Comparison of ENCODE assay signal across 18 cellular contexts in genomic region chr6:14530385-14530784, GRCh38.
DNase-seq lines count a peak whose midpoint lies in the region; ATAC-seq and TF ChIP-seq lines count a peak whose summit lies in the region.
"Had no signal": no experiment of that assay in that cellular context is flagged by ENCODE, and none has a peak within 500 bp of the region (broad histone marks: within the 10 kb centered on the region; RNA-seq: fewer than 3 reads in every experiment).

No MANE protein-coding gene starts in this region.

- H3K27me3 Mint-ChIP-seq in activated CD8-positive, alpha-beta T cell treated with anti-CD3 and anti-CD28 coated beads for 36 hours: no peaks in the 10 kb centered on the region
- peaks cover 3% of the 10 kb centered on the region for H3K27me3 Mint-ChIP-seq in activated CD8-positive, alpha-beta T cell treated with anti-CD3 and anti-CD28 coated beads, Interleukin-2, amount 10 ng/mL, durations not matched to agents 7 days and 5 days (ENCODE audit: low read depth)
- peaks cover 2 to 8% of the 10 kb centered on the region in 2 donors for H3K27me3 Mint-ChIP-seq in natural killer cell treated with Interleukin-12 subunit alpha and Interleukin-12 subunit beta and Interleukin-15 and Interleukin-18, amount 100 ng/mL, for 72 hours
- H3K27me3 Mint-ChIP-seq in natural killer cell (ENCODE audit: low read depth in 2 of 2): no peaks in the 10 kb centered on the region
- no peaks in the 10 kb centered on the region for H3K27me3 Mint-ChIP-seq in activated T-helper 17 cell treated with anti-CD3 and anti-CD28 coated beads, Interleukin-2, amount 50 U/mL, for 72 hours
- H3K27me3 Mint-ChIP-seq: CD8-positive, alpha-beta memory T cell had no signal

- H3K9me3 Mint-ChIP-seq in activated CD8-positive, alpha-beta T cell treated with anti-CD3 and anti-CD28 coated beads for 36 hours: peaks cover 9% of the 10 kb centered on the region
- H3K9me3 Mint-ChIP-seq in activated CD8-positive, alpha-beta T cell treated with anti-CD3 and anti-CD28 coated beads, Interleukin-2, amount 10 ng/mL, durations not matched to agents 7 days and 5 days (ENCODE audit: insufficient read depth): peaks cover 17% of the 10 kb centered on the region
- H3K9me3 Mint-ChIP-seq in natural killer cell treated with Interleukin-12 subunit alpha and Interleukin-12 subunit beta and Interleukin-15 and Interleukin-18, amount 100 ng/mL, for 72 hours: peaks cover 7% of the 10 kb centered on the region
- H3K9me3 Mint-ChIP-seq in natural killer cell: peaks cover 5 to 6% of the 10 kb centered on the region in 2 donors
- peaks cover 9% of the 10 kb centered on the region for H3K9me3 Mint-ChIP-seq in activated T-helper 17 cell treated with anti-CD3 and anti-CD28 coated beads, Interleukin-2, amount 50 U/mL, for 72 hours
- peaks cover 8% of the 10 kb centered on the region for H3K9me3 Mint-ChIP-seq in stimulated activated effector memory CD8-positive, alpha-beta T cell treated with anti-CD3 and anti-CD28 coated beads, Interleukin-12 subunit alpha, Interleukin-12 subunit beta, amount 100 ng/mL, for 72 hours

- H3K4me3 Mint-ChIP-seq in activated CD8-positive, alpha-beta T cell treated with anti-CD3 and anti-CD28 coated beads for 36 hours: no peak overlapping the region
- H3K4me3 Mint-ChIP-seq in activated CD8-positive, alpha-beta T cell treated with anti-CD3 and anti-CD28 coated beads, Interleukin-2, amount 10 ng/mL, durations not matched to agents 7 days and 5 days: no peak overlapping the region
- no peak overlapping the region for H3K4me3 Mint-ChIP-seq in natural killer cell treated with Interleukin-12 subunit alpha and Interleukin-12 subunit beta and Interleukin-15 and Interleukin-18, amount 100 ng/mL, for 72 hours
- no peak overlapping the region for H3K4me3 Mint-ChIP-seq in natural killer cell
- H3K4me3 Mint-ChIP-seq in activated T-helper 17 cell treated with anti-CD3 and anti-CD28 coated beads, Interleukin-2, amount 50 U/mL, for 72 hours: no peak overlapping the region
- H3K4me3 Mint-ChIP-seq in stimulated activated effector memory CD8-positive, alpha-beta T cell treated with anti-CD3 and anti-CD28 coated beads, Interleukin-12 subunit alpha, Interleukin-12 subunit beta, amount 100 ng/mL, for 72 hours: no peak overlapping the region
- H3K4me3 Mint-ChIP-seq: CD4-positive, CD25-positive, alpha-beta regulatory T cell; CD8-positive, alpha-beta memory T cell had no signal

- H3K27ac Mint-ChIP-seq in activated CD8-positive, alpha-beta T cell treated with anti-CD3 and anti-CD28 coated beads for 36 hours: no peak overlapping the region
- no peak overlapping the region for H3K27ac Mint-ChIP-seq in activated CD8-positive, alpha-beta T cell treated with anti-CD3 and anti-CD28 coated beads, Interleukin-2, amount 10 ng/mL, durations not matched to agents 7 days and 5 days
- no peak overlapping the region for H3K27ac Mint-ChIP-seq in natural killer cell treated with Interleukin-12 subunit alpha and Interleukin-12 subunit beta and Interleukin-15 and Interleukin-18, amount 100 ng/mL, for 72 hours
- H3K27ac Mint-ChIP-seq in natural killer cell: no peak overlapping the region
- no peak overlapping the region for H3K27ac Mint-ChIP-seq in activated T-helper 17 cell treated with anti-CD3 and anti-CD28 coated beads, Interleukin-2, amount 50 U/mL, for 72 hours
- no peak overlapping the region for H3K27ac Mint-ChIP-seq in stimulated activated effector memory CD8-positive, alpha-beta T cell treated with anti-CD3 and anti-CD28 coated beads, Interleukin-12 subunit alpha, Interleukin-12 subunit beta, amount 100 ng/mL, for 72 hours
- H3K27ac Mint-ChIP-seq: CD4-positive, CD25-positive, alpha-beta regulatory T cell; CD8-positive, alpha-beta memory T cell had no signal

- H3K4me1 Mint-ChIP-seq in activated CD8-positive, alpha-beta T cell treated with anti-CD3 and anti-CD28 coated beads for 36 hours (ENCODE audit: low read depth): peaks cover 13% of the 10 kb centered on the region
- peaks cover 6% of the 10 kb centered on the region for H3K4me1 Mint-ChIP-seq in activated CD8-positive, alpha-beta T cell treated with anti-CD3 and anti-CD28 coated beads, Interleukin-2, amount 10 ng/mL, durations not matched to agents 7 days and 5 days (ENCODE audit: low read depth)
- H3K4me1 Mint-ChIP-seq in natural killer cell treated with Interleukin-12 subunit alpha and Interleukin-12 subunit beta and Interleukin-15 and Interleukin-18, amount 100 ng/mL, for 72 hours (ENCODE audit: low read depth in 2 of 2): no peaks in the 10 kb centered on the region
- peaks cover 5% of the 10 kb centered on the region in 2 donors for H3K4me1 Mint-ChIP-seq in natural killer cell
- H3K4me1 Mint-ChIP-seq in activated T-helper 17 cell treated with anti-CD3 and anti-CD28 coated beads, Interleukin-2, amount 50 U/mL, for 72 hours: peaks cover 7% of the 10 kb centered on the region
- H3K4me1 Mint-ChIP-seq in stimulated activated effector memory CD8-positive, alpha-beta T cell treated with anti-CD3 and anti-CD28 coated beads, Interleukin-12 subunit alpha, Interleukin-12 subunit beta, amount 100 ng/mL, for 72 hours: no peaks in the 10 kb centered on the region
- H3K4me1 Mint-ChIP-seq: CD4-positive, CD25-positive, alpha-beta regulatory T cell had no signal

- ATAC-seq in activated CD8-positive, alpha-beta T cell treated with anti-CD3 and anti-CD28 coated beads for 36 hours: peak; percentile 53
- no peak for ATAC-seq in activated CD8-positive, alpha-beta T cell treated with anti-CD3 and anti-CD28 coated beads, Interleukin-2, amount 10 ng/mL, durations not matched to agents 7 days and 5 days
- no peak for ATAC-seq in natural killer cell treated with Interleukin-12 subunit alpha and Interleukin-12 subunit beta and Interleukin-15 and Interleukin-18, amount 100 ng/mL, for 72 hours
- no peak for ATAC-seq in natural killer cell
- ATAC-seq in activated T-helper 17 cell treated with anti-CD3 and anti-CD28 coated beads, Interleukin-2, amount 50 U/mL, for 72 hours (replicated peaks): peak; percentile 57
- ATAC-seq in stimulated activated effector memory CD8-positive, alpha-beta T cell treated with anti-CD3 and anti-CD28 coated beads, Interleukin-12 subunit alpha, Interleukin-12 subunit beta, amount 100 ng/mL, for 72 hours: peak; percentile 56
- ATAC-seq: HepG2 had no signal

- DNase-seq in activated CD8-positive, alpha-beta T cell treated with anti-CD3 and anti-CD28 coated beads for 36 hours: no peak
- DNase-seq in activated CD8-positive, alpha-beta T cell treated with anti-CD3 and anti-CD28 coated beads, Interleukin-2, amount 10 ng/mL, durations not matched to agents 7 days and 5 days: no peak
- peak; percentile 34 for DNase-seq in natural killer cell treated with Interleukin-12 subunit alpha and Interleukin-12 subunit beta and Interleukin-15 and Interleukin-18, amount 100 ng/mL, for 72 hours (ENCODE audit: low spot score)
- DNase-seq in natural killer cell: no peak
- DNase-seq in stimulated activated effector memory CD8-positive, alpha-beta T cell treated with anti-CD3 and anti-CD28 coated beads, Interleukin-12 subunit alpha, Interleukin-12 subunit beta, amount 100 ng/mL, for 72 hours (ENCODE audit: low spot score in 2 of 2): no peak
- no peak for DNase-seq in ureter (ENCODE audit: low spot score)
- DNase-seq: BE2C; C1 segment of cervical spinal cord; CD4-positive, CD25-positive, alpha-beta regulatory T cell; CD8-positive, alpha-beta memory T cell; COR-L47; DMS 273 treated with DMSO at 0.1 percent for 48 hours; DMS53; DND-41; EL; GM23248 had no signal

- CTCF ChIA-PET in activated CD8-positive, alpha-beta T cell treated with anti-CD3 and anti-CD28 coated beads for 36 hours (lab: Charles Lee): no interaction called here
- CTCF ChIA-PET in activated CD8-positive, alpha-beta T cell treated with anti-CD3 and anti-CD28 coated beads, Interleukin-2, amount 10 ng/mL, durations not matched to agents 7 days and 5 days (lab: Charles Lee): interaction anchor here (0.6 to 1.8 kb wide), 2 partner anchors 99 to 181 kb away, joined by 3 to 4 read pairs; no protein-coding TSS in a partner anchor

- POLR2A ChIA-PET in activated CD8-positive, alpha-beta T cell treated with anti-CD3 and anti-CD28 coated beads for 36 hours (lab: Charles Lee): interaction anchor here (1.5 to 2.0 kb wide), 2 partner anchors 10 to 11 kb away, joined by 4 read pairs; no protein-coding TSS in a partner anchor
- POLR2A ChIA-PET in activated CD8-positive, alpha-beta T cell treated with anti-CD3 and anti-CD28 coated beads, Interleukin-2, amount 10 ng/mL, durations not matched to agents 7 days and 5 days (lab: Charles Lee): no interaction called here

- intact Hi-C loops in activated CD8-positive, alpha-beta T cell treated with anti-CD3 and anti-CD28 coated beads for 36 hours (cut with micrococcal nuclease): no loop called here
- intact Hi-C loops in natural killer cell (cut with micrococcal nuclease): no loop called here

- no peak for TF ChIP-seq CTCF in activated CD8-positive, alpha-beta T cell treated with anti-CD3 and anti-CD28 coated beads for 36 hours (IDR thresholded peaks at IDR 0.05)
- no peak for TF ChIP-seq CTCF in natural killer cell (IDR thresholded peaks at IDR 0.05)

- H3K36me3 Mint-ChIP-seq in activated CD8-positive, alpha-beta T cell treated with anti-CD3 and anti-CD28 coated beads for 36 hours (ENCODE audit: low read depth): peaks cover 3% of the 10 kb centered on the region
- H3K36me3 Mint-ChIP-seq in activated CD8-positive, alpha-beta T cell treated with anti-CD3 and anti-CD28 coated beads, Interleukin-2, amount 10 ng/mL, durations not matched to agents 7 days and 5 days (ENCODE audit: low read depth): peaks cover 4% of the 10 kb centered on the region
- peaks cover 11% of the 10 kb centered on the region for H3K36me3 Mint-ChIP-seq in natural killer cell treated with Interleukin-12 subunit alpha and Interleukin-12 subunit beta and Interleukin-15 and Interleukin-18, amount 100 ng/mL, for 72 hours
- peaks cover 12% of the 10 kb centered on the region for H3K36me3 Mint-ChIP-seq in natural killer cell
- no peaks in the 10 kb centered on the region for H3K36me3 Mint-ChIP-seq in activated T-helper 17 cell treated with anti-CD3 and anti-CD28 coated beads, Interleukin-2, amount 50 U/mL, for 72 hours (ENCODE audit: low read depth)
- no peaks in the 10 kb centered on the region for H3K36me3 Mint-ChIP-seq in stimulated activated effector memory CD8-positive, alpha-beta T cell treated with anti-CD3 and anti-CD28 coated beads, Interleukin-12 subunit alpha, Interleukin-12 subunit beta, amount 100 ng/mL, for 72 hours
- H3K36me3 Mint-ChIP-seq: CD4-positive, CD25-positive, alpha-beta regulatory T cell had no signal

Comparison
In these comparisons a context has a peak if more than half of its experiments do, and no peak if none do; other contexts are left out.
1. ATAC-seq: peak in activated CD8-positive, alpha-beta T cell treated with anti-CD3 and anti-CD28 coated beads for 36 hours (single experiment), activated T-helper 17 cell treated with anti-CD3 and anti-CD28 coated beads, Interleukin-2, amount 50 U/mL, for 72 hours (single experiment) and stimulated activated effector memory CD8-positive, alpha-beta T cell treated with anti-CD3 and anti-CD28 coated beads, Interleukin-12 subunit alpha, Interleukin-12 subunit beta, amount 100 ng/mL, for 72 hours (single experiment); none in activated CD8-positive, alpha-beta T cell treated with anti-CD3 and anti-CD28 coated beads, Interleukin-2, amount 10 ng/mL, durations not matched to agents 7 days and 5 days (single experiment), natural killer cell treated with Interleukin-12 subunit alpha and Interleukin-12 subunit beta and Interleukin-15 and Interleukin-18, amount 100 ng/mL, for 72 hours (0 of 2) and natural killer cell (0 of 3).